ENCODE assay signal across 30 cellular contexts in genomic region chr10:133150656-133151055, GRCh38. TPM values are rescaled to one million over a fixed set of nuclear protein-coding genes. Genes with fewer than 3 reads are reported as not detected.
"Had no signal": no experiment of that assay in that cellular context is flagged by ENCODE, and none has a peak within 500 bp of the region (broad histone marks: within the 10 kb centered on the region; RNA-seq: fewer than 3 reads in every experiment).

No MANE protein-coding gene starts in this region.

- H3K4me1 Mint-ChIP-seq: naive thymus-derived CD8-positive, alpha-beta T cell; stimulated activated effector memory CD8-positive, alpha-beta T cell treated with anti-CD3 and anti-CD28 coated beads, Interleukin-12 subunit alpha, Interleukin-12 subunit beta, amount 100 ng/mL, for 72 hours had no signal

- DNase-seq: activated CD8-positive, alpha-beta memory T cell treated with anti-CD3 and anti-CD28 coated beads, Interleukin-2, amount 50 U/mL, for 48 hours; activated naive CD4-positive, alpha-beta T cell; activated T-cell treated with anti-CD3 and anti-CD28 coated beads, Interleukin-2, amount 50 U/mL, for 4 hours; brain microvascular endothelial cell; central memory CD4-positive, alpha-beta T cell; effector memory CD4-positive, alpha-beta T cell; glutamatergic neuron; hippocampal formation; naive thymus-derived CD8-positive, alpha-beta T cell; ovary; small intestine; stimulated activated CD4-positive, alpha-beta T cell treated with anti-CD3 and anti-CD28 coated beads, Interleukin-2, amount 100 ng/mL, for 24 hours; stomach; T-helper 1 cell; transverse colon had no signal

- H3K9me3 ChIP-seq: adrenal gland, ovary had no signal

- FAIRE-seq: colon, endothelial cell of umbilical vein, frontal cortex, small intestine, TTC549, urothelium cell line had no signal

- ATAC-seq: activated T-cell treated with anti-CD3 and anti-CD28 coated beads, Interleukin-2, amount 50 U/mL, for 4 hours; esophagus mucosa; left lobe of liver; naive thymus-derived CD8-positive, alpha-beta T cell; right cardiac atrium; stimulated activated effector memory CD8-positive, alpha-beta T cell treated with anti-CD3 and anti-CD28 coated beads, Interleukin-12 subunit alpha, Interleukin-12 subunit beta, amount 100 ng/mL, for 72 hours had no signal

- H3K4me3 ChIP-seq: adrenal gland, ascending aorta, ovary, stomach, transverse colon had no signal

- H3K27me3 ChIP-seq: adrenal gland, ascending aorta, ovary had no signal

- H3K27ac Mint-ChIP-seq: activated naive CD8-positive, alpha-beta T cell; activated T-helper 2 cell treated with anti-CD3 and anti-CD28 coated beads, Interferon-gamma antibody, Interleukin-2, Interleukin-4, amounts not matched to agents 10 μg/mL and 5 μg/mL and 100 μg/mL, durations not matched to agents 14 hours and 24 hours and 36 hours; mesothelial cell of epicardium; stimulated activated effector memory CD8-positive, alpha-beta T cell treated with anti-CD3 and anti-CD28 coated beads, Interleukin-12 subunit alpha, Interleukin-12 subunit beta, amount 100 ng/mL, for 72 hours had no signal

- H3K4me3 Mint-ChIP-seq: activated naive CD8-positive, alpha-beta T cell; activated T-cell treated with anti-CD3 and anti-CD28 coated beads, Interleukin-2, amount 50 U/mL, for 4 hours; mesothelial cell of epicardium; naive thymus-derived CD8-positive, alpha-beta T cell; stimulated activated effector memory CD8-positive, alpha-beta T cell treated with anti-CD3 and anti-CD28 coated beads, Interleukin-12 subunit alpha, Interleukin-12 subunit beta, amount 100 ng/mL, for 72 hours had no signal

- H3K4me1 ChIP-seq: ascending aorta, stomach, transverse colon had no signal

- H3K27ac ChIP-seq: adrenal gland, ascending aorta, brain microvascular endothelial cell, ovary, stomach, transverse colon had no signal

- H3K36me3 Mint-ChIP-seq: activated naive CD8-positive, alpha-beta T cell; mesothelial cell of epicardium; stimulated activated effector memory CD8-positive, alpha-beta T cell treated with anti-CD3 and anti-CD28 coated beads, Interleukin-12 subunit alpha, Interleukin-12 subunit beta, amount 100 ng/mL, for 72 hours had no signal

- H3K36me3 ChIP-seq: adrenal gland, ascending aorta, brain microvascular endothelial cell, ovary, stomach, transverse colon had no signal

RNA-seq across cellular contexts. Expression of gene KNDC1, which starts 9.4 kb away (rescaled TPM):
- total RNA-seq: endothelial cell of umbilical vein, pulmonary artery endothelial cell had no signal
- polyA plus RNA-seq: endothelial cell of umbilical vein; naive thymus-derived CD8-positive, alpha-beta T cell had no signal
